Comparison of ENCODE assay signal across 6 cellular contexts in genomic region chr5:150740992-150741391, GRCh38.
"Had no signal": no experiment of that assay in that cellular context is flagged by ENCODE, and none has a peak within 500 bp of the region (broad histone marks: within the 10 kb centered on the region; RNA-seq: fewer than 3 reads in every experiment).

No MANE protein-coding gene starts in this region.

- H3K4me3 Mint-ChIP-seq: GM23338, H9, IgD-negative memory B cell had no signal

- H3K27ac Mint-ChIP-seq: GM23338, H9 had no signal

- ATAC-seq: GM23338, HepG2 had no signal

- H3K27me3 Mint-ChIP-seq: IgD-negative memory B cell had no signal

- DNase-seq: H9, HCEC 1CT, KBM-7 had no signal
